18 cellular contexts compared by ENCODE assay signal in genomic region chr16:12054868-12055267, GRCh38.
"Had no signal": no experiment of that assay in that cellular context is flagged by ENCODE, and none has a peak within 500 bp of the region (broad histone marks: within the 10 kb centered on the region; RNA-seq: fewer than 3 reads in every experiment).

No MANE protein-coding gene starts in this region.

- H3K4me3 Mint-ChIP-seq: activated CD8-positive, alpha-beta memory T cell treated with anti-CD3 and anti-CD28 coated beads, Interleukin-2, amount 10 ng/mL, durations not matched to agents 7 days and 5 days had no signal

- ATAC-seq: activated CD8-positive, alpha-beta memory T cell treated with anti-CD3 and anti-CD28 coated beads, Interleukin-2, amount 10 ng/mL, durations not matched to agents 7 days and 5 days; activated naive CD4-positive, alpha-beta T cell treated with anti-CD3 and anti-CD28 coated beads, Interleukin-2, amount 50 U/mL, for 72 hours; left cardiac atrium; lower lobe of right lung; SK-N-SH treated with all-trans-retinoic acid at 6 μM for 48 hours had no signal

- H3K9me3 ChIP-seq: esophagus squamous epithelium, lower lobe of right lung, neutrophil, stomach, vagina had no signal

- H3K27me3 ChIP-seq: esophagus squamous epithelium, neutrophil, stomach, vagina had no signal

- H3K27me3 Mint-ChIP-seq: activated CD8-positive, alpha-beta memory T cell treated with anti-CD3 and anti-CD28 coated beads, Interleukin-2, amount 10 ng/mL, durations not matched to agents 7 days and 5 days had no signal

- H3K9me3 Mint-ChIP-seq: activated naive CD4-positive, alpha-beta T cell treated with anti-CD3 and anti-CD28 coated beads, Interleukin-2, amount 50 U/mL, for 72 hours had no signal

- H3K27ac ChIP-seq: esophagus squamous epithelium, lower lobe of right lung, neutrophil, stomach, vagina had no signal

- H3K4me1 ChIP-seq: lower lobe of right lung had no signal

- H3K36me3 Mint-ChIP-seq: activated CD8-positive, alpha-beta memory T cell treated with anti-CD3 and anti-CD28 coated beads, Interleukin-2, amount 10 ng/mL, durations not matched to agents 7 days and 5 days; activated naive CD4-positive, alpha-beta T cell treated with anti-CD3 and anti-CD28 coated beads, Interleukin-2, amount 50 U/mL, for 72 hours had no signal

- H3K4me3 ChIP-seq: esophagus squamous epithelium, lower lobe of right lung, stomach, vagina had no signal

- DNase-seq: activated CD4-positive, alpha-beta T cell treated with anti-CD3 and anti-CD28 coated beads for 1 hour; activated CD4-positive, alpha-beta T cell treated with anti-CD3 and anti-CD28 coated beads, Interleukin-2, amount 50 U/mL, for 4 hours; activated CD8-positive, alpha-beta memory T cell treated with anti-CD3 and anti-CD28 coated beads, Interleukin-2, amount 10 ng/mL, durations not matched to agents 7 days and 5 days; activated effector memory CD4-positive, alpha-beta T cell treated with Interleukin-2 at 50 U/mL for 16 hours; activated T-cell treated with anti-CD3 and anti-CD28 coated beads, Interleukin-2, amount 50 U/mL, for 1 hour; esophagus squamous epithelium; left cardiac atrium; lower lobe of right lung; midbrain; retina; SHP77 treated with DMSO at 0.1 percent for 48 hours; stomach; T-helper 1 cell; T1000 had no signal

- H3K27ac Mint-ChIP-seq: activated CD8-positive, alpha-beta memory T cell treated with anti-CD3 and anti-CD28 coated beads, Interleukin-2, amount 10 ng/mL, durations not matched to agents 7 days and 5 days had no signal
